Comparison of ENCODE assay signal across 30 cellular contexts in genomic region chr11:87316491-87316890, GRCh38.
"Had no signal": no experiment of that assay in that cellular context is flagged by ENCODE, and none has a peak within 500 bp of the region (broad histone marks: within the 10 kb centered on the region; RNA-seq: fewer than 3 reads in every experiment).

No MANE protein-coding gene starts in this region.

- H3K4me1 ChIP-seq: esophagus muscularis mucosa, foreskin keratinocyte, gastrocnemius medialis, heart left ventricle had no signal

- DNase-seq: activated B cell treated with CpG ODN at 0.5 μM for 24 hours; activated CD4-positive, alpha-beta memory T cell treated with anti-CD3 and anti-CD28 coated beads for 36 hours; activated CD4-positive, alpha-beta T cell treated with anti-CD3 and anti-CD28 coated beads, Interleukin-2, amount 10 ng/mL, durations not matched to agents 24 days and 14 days; activated CD8-positive, alpha-beta memory T cell treated with anti-CD3 and anti-CD28 coated beads, Interleukin-2, amount 10 ng/mL, durations not matched to agents 7 days and 5 days; activated CD8-positive, alpha-beta memory T cell treated with anti-CD3 and anti-CD28 coated beads, Interleukin-2, amount 50 U/mL, for 4 hours; activated CD8-positive, alpha-beta T cell treated with anti-CD3 and anti-CD28 coated beads, Interleukin-2, amount 10 ng/mL, durations not matched to agents 7 days and 5 days; activated gamma-delta T cell; activated naive CD4-positive, alpha-beta T cell; activated naive CD4-positive, alpha-beta T cell treated with anti-CD3 and anti-CD28 coated beads, Interleukin-2, amount 10 ng/mL, durations not matched to agents 7 days and 5 days; activated naive CD8-positive, alpha-beta T cell treated with anti-CD3 and anti-CD28 coated beads, Interleukin-2, amount 10 ng/mL, durations not matched to agents 7 days and 5 days; activated T-cell treated with anti-CD3 and anti-CD28 coated beads, Interleukin-2, amount 50 U/mL, for 1 hour; activated T-cell treated with anti-CD3 and anti-CD28 coated beads, Interleukin-2, amount 50 U/mL, for 48 hours; brain microvascular endothelial cell; dorsolateral prefrontal cortex; effector memory CD8-positive, alpha-beta T cell; foreskin keratinocyte; gastrocnemius medialis; glutamatergic neuron; heart left ventricle; T-helper 17 cell; T1000; WERI-Rb-1 had no signal

- H3K9me3 Mint-ChIP-seq: activated B cell treated with CpG ODN at 0.5 μM for 24 hours; activated CD4-positive, alpha-beta memory T cell treated with anti-CD3 and anti-CD28 coated beads for 36 hours; activated CD4-positive, alpha-beta T cell treated with anti-CD3 and anti-CD28 coated beads, Interleukin-2, amount 10 ng/mL, durations not matched to agents 24 days and 14 days; activated naive CD4-positive, alpha-beta T cell treated with anti-CD3 and anti-CD28 coated beads, Interleukin-2, amount 10 ng/mL, durations not matched to agents 7 days and 5 days; activated naive CD4-positive, alpha-beta T cell treated with anti-CD3 and anti-CD28 coated beads, Interleukin-2, amount 50 U/mL, for 72 hours; activated naive CD8-positive, alpha-beta T cell treated with anti-CD3 and anti-CD28 coated beads, Interleukin-2, amount 10 ng/mL, durations not matched to agents 7 days and 5 days; activated T-helper 1 cell treated with anti-CD3 and anti-CD28 coated beads, Interleukin-12 subunit alpha, Interleukin-12 subunit beta, Interleukin-2, Interleukin-4 antibody, amounts not matched to agents 30 ng/mL and 10 ng/mL and 1 ng/mL, durations not matched to agents 14 hours and 24 hours and 36 hours; central memory CD8-positive, alpha-beta T cell; dendritic cell treated with granulocyte-macrophage colony-stimulating factor and Interleukin-4, amounts not matched to agents 40 ng/mL and 50 ng/mL, for 4 days; effector memory CD8-positive, alpha-beta T cell; T-helper 2 cell treated with Interferon-gamma antibody and Interleukin-4, amounts not matched to agents 5 μg/mL and 100 μg/mL, for 36 hours had no signal

- H3K27me3 Mint-ChIP-seq: activated B cell treated with CpG ODN at 0.5 μM for 24 hours; activated CD4-positive, alpha-beta memory T cell treated with anti-CD3 and anti-CD28 coated beads for 36 hours; activated CD4-positive, alpha-beta T cell treated with anti-CD3 and anti-CD28 coated beads, Interleukin-2, amount 10 ng/mL, durations not matched to agents 24 days and 14 days; activated CD8-positive, alpha-beta memory T cell treated with anti-CD3 and anti-CD28 coated beads, Interleukin-2, amount 10 ng/mL, durations not matched to agents 7 days and 5 days; activated naive CD4-positive, alpha-beta T cell treated with anti-CD3 and anti-CD28 coated beads, Interleukin-2, amount 10 ng/mL, durations not matched to agents 7 days and 5 days; activated naive CD8-positive, alpha-beta T cell treated with anti-CD3 and anti-CD28 coated beads, Interleukin-2, amount 10 ng/mL, durations not matched to agents 7 days and 5 days; central memory CD8-positive, alpha-beta T cell; dendritic cell treated with granulocyte-macrophage colony-stimulating factor and Interleukin-4, amounts not matched to agents 40 ng/mL and 50 ng/mL, for 4 days; effector memory CD8-positive, alpha-beta T cell; T-helper 17 cell had no signal

- H3K4me3 ChIP-seq: coronary artery, dorsolateral prefrontal cortex, esophagus muscularis mucosa, gastrocnemius medialis, heart left ventricle had no signal

- H3K4me3 Mint-ChIP-seq: activated B cell treated with CpG ODN at 0.5 μM for 24 hours; activated CD4-positive, alpha-beta memory T cell treated with anti-CD3 and anti-CD28 coated beads for 36 hours; activated CD4-positive, alpha-beta T cell treated with anti-CD3 and anti-CD28 coated beads, Interleukin-2, amount 10 ng/mL, durations not matched to agents 24 days and 14 days; activated CD8-positive, alpha-beta memory T cell treated with anti-CD3 and anti-CD28 coated beads, Interleukin-2, amount 10 ng/mL, durations not matched to agents 7 days and 5 days; activated CD8-positive, alpha-beta T cell treated with anti-CD3 and anti-CD28 coated beads, Interleukin-2, amount 10 ng/mL, durations not matched to agents 7 days and 5 days; activated naive CD4-positive, alpha-beta T cell treated with anti-CD3 and anti-CD28 coated beads, Interleukin-2, amount 10 ng/mL, durations not matched to agents 7 days and 5 days; activated naive CD8-positive, alpha-beta T cell treated with anti-CD3 and anti-CD28 coated beads, Interleukin-2, amount 10 ng/mL, durations not matched to agents 7 days and 5 days; activated T-helper 1 cell treated with anti-CD3 and anti-CD28 coated beads, Interleukin-12 subunit alpha, Interleukin-12 subunit beta, Interleukin-2, Interleukin-4 antibody, amounts not matched to agents 30 ng/mL and 10 ng/mL and 1 ng/mL, durations not matched to agents 14 hours and 24 hours and 36 hours; central memory CD8-positive, alpha-beta T cell; dendritic cell treated with granulocyte-macrophage colony-stimulating factor and Interleukin-4, amounts not matched to agents 40 ng/mL and 50 ng/mL, for 4 days; effector memory CD8-positive, alpha-beta T cell; T-helper 17 cell; T-helper 2 cell treated with Interferon-gamma antibody and Interleukin-4, amounts not matched to agents 5 μg/mL and 100 μg/mL, for 36 hours had no signal

- H3K27ac Mint-ChIP-seq: activated B cell treated with CpG ODN at 0.5 μM for 24 hours; activated CD4-positive, alpha-beta memory T cell treated with anti-CD3 and anti-CD28 coated beads for 36 hours; activated CD4-positive, alpha-beta T cell treated with anti-CD3 and anti-CD28 coated beads, Interleukin-2, amount 10 ng/mL, durations not matched to agents 24 days and 14 days; activated CD8-positive, alpha-beta memory T cell treated with anti-CD3 and anti-CD28 coated beads, Interleukin-2, amount 10 ng/mL, durations not matched to agents 7 days and 5 days; activated CD8-positive, alpha-beta T cell treated with anti-CD3 and anti-CD28 coated beads, Interleukin-2, amount 10 ng/mL, durations not matched to agents 7 days and 5 days; activated naive CD4-positive, alpha-beta T cell treated with anti-CD3 and anti-CD28 coated beads, Interleukin-2, amount 10 ng/mL, durations not matched to agents 7 days and 5 days; activated naive CD4-positive, alpha-beta T cell treated with anti-CD3 and anti-CD28 coated beads, Interleukin-2, amount 50 U/mL, for 72 hours; activated naive CD8-positive, alpha-beta T cell treated with anti-CD3 and anti-CD28 coated beads, Interleukin-2, amount 10 ng/mL, durations not matched to agents 7 days and 5 days; activated T-helper 1 cell treated with anti-CD3 and anti-CD28 coated beads, Interleukin-12 subunit alpha, Interleukin-12 subunit beta, Interleukin-2, Interleukin-4 antibody, amounts not matched to agents 30 ng/mL and 10 ng/mL and 1 ng/mL, durations not matched to agents 14 hours and 24 hours and 36 hours; dendritic cell treated with granulocyte-macrophage colony-stimulating factor and Interleukin-4, amounts not matched to agents 40 ng/mL and 50 ng/mL, for 4 days; T-helper 17 cell; T-helper 2 cell treated with Interferon-gamma antibody and Interleukin-4, amounts not matched to agents 5 μg/mL and 100 μg/mL, for 36 hours had no signal

- H3K4me1 Mint-ChIP-seq: activated B cell treated with CpG ODN at 0.5 μM for 24 hours; activated CD4-positive, alpha-beta T cell treated with anti-CD3 and anti-CD28 coated beads, Interleukin-2, amount 10 ng/mL, durations not matched to agents 24 days and 14 days; activated CD8-positive, alpha-beta memory T cell treated with anti-CD3 and anti-CD28 coated beads, Interleukin-2, amount 10 ng/mL, durations not matched to agents 7 days and 5 days; activated naive CD4-positive, alpha-beta T cell treated with anti-CD3 and anti-CD28 coated beads, Interleukin-2, amount 10 ng/mL, durations not matched to agents 7 days and 5 days; activated naive CD8-positive, alpha-beta T cell treated with anti-CD3 and anti-CD28 coated beads, Interleukin-2, amount 10 ng/mL, durations not matched to agents 7 days and 5 days; central memory CD8-positive, alpha-beta T cell; T-helper 17 cell had no signal

- H3K27me3 ChIP-seq: brain microvascular endothelial cell, dorsolateral prefrontal cortex, esophagus muscularis mucosa, foreskin keratinocyte, gastrocnemius medialis, heart left ventricle had no signal

- ATAC-seq: activated CD4-positive, CD25-positive, alpha-beta regulatory T cell treated with anti-CD3 and anti-CD28 coated beads, Interleukin-2, amount 50 U/mL, for 24 hours; activated CD8-positive, alpha-beta memory T cell treated with anti-CD3 and anti-CD28 coated beads, Interleukin-2, amount 10 ng/mL, durations not matched to agents 7 days and 5 days; activated CD8-positive, alpha-beta T cell treated with anti-CD3 and anti-CD28 coated beads, Interleukin-2, amount 10 ng/mL, durations not matched to agents 7 days and 5 days; activated naive CD4-positive, alpha-beta T cell treated with anti-CD3 and anti-CD28 coated beads, Interleukin-2, amount 50 U/mL, for 72 hours; effector memory CD8-positive, alpha-beta T cell; foreskin keratinocyte; gastrocnemius medialis; heart left ventricle; T-helper 17 cell had no signal

- H3K27ac ChIP-seq: brain microvascular endothelial cell, coronary artery, dorsolateral prefrontal cortex, esophagus muscularis mucosa, foreskin keratinocyte, gastrocnemius medialis, heart left ventricle, WERI-Rb-1 had no signal

- H3K9me3 ChIP-seq: esophagus muscularis mucosa, gastrocnemius medialis, heart left ventricle had no signal

- H3K36me3 Mint-ChIP-seq: activated naive CD4-positive, alpha-beta T cell treated with anti-CD3 and anti-CD28 coated beads, Interleukin-2, amount 50 U/mL, for 72 hours had no signal
